Comparison of ENCODE assay signal across 16 cellular contexts in genomic region chr12:118342115-118342514, GRCh38.
"Had no signal": no experiment of that assay in that cellular context is flagged by ENCODE, and none has a peak within 500 bp of the region (broad histone marks: within the 10 kb centered on the region; RNA-seq: fewer than 3 reads in every experiment).

No MANE protein-coding gene starts in this region.

- H3K36me3 ChIP-seq: tibial nerve had no signal

- H3K27me3 Mint-ChIP-seq: activated B cell treated with CpG ODN at 0.5 μM for 24 hours; activated CD4-positive, alpha-beta memory T cell treated with anti-CD3 and anti-CD28 coated beads for 36 hours; activated T-helper 17 cell treated with anti-CD3 and anti-CD28 coated beads, Interleukin-2, amount 50 U/mL, for 72 hours; stimulated activated naive CD8-positive, alpha-beta T cell treated with anti-CD3 and anti-CD28 coated beads, Interleukin-15, Interleukin-2, amounts not matched to agents 100 ng/mL and 50 ng/mL, for 24 hours had no signal

- H3K4me3 Mint-ChIP-seq: activated B cell treated with CpG ODN at 0.5 μM for 24 hours; activated CD4-positive, alpha-beta memory T cell treated with anti-CD3 and anti-CD28 coated beads for 36 hours; activated T-helper 17 cell treated with anti-CD3 and anti-CD28 coated beads, Interleukin-2, amount 50 U/mL, for 72 hours; nephron; stimulated activated naive CD8-positive, alpha-beta T cell treated with anti-CD3 and anti-CD28 coated beads, Interleukin-15, Interleukin-2, amounts not matched to agents 100 ng/mL and 50 ng/mL, for 24 hours had no signal

- DNase-seq: activated B cell treated with CpG ODN at 0.5 μM for 24 hours; activated CD4-positive, alpha-beta memory T cell treated with anti-CD3 and anti-CD28 coated beads for 36 hours; activated CD4-positive, alpha-beta T cell treated with anti-CD3 and anti-CD28 coated beads for 4 hours; activated naive CD4-positive, alpha-beta T cell treated with Interleukin-2 at 50 U/mL for 16 hours; activated T-cell treated with anti-CD3 and anti-CD28 coated beads for 4 hours; body of pancreas; dorsolateral prefrontal cortex; mesendoderm; nucleus accumbens; posterior cingulate gyrus; retina had no signal

- FAIRE-seq: urothelium cell line had no signal

- H3K4me3 ChIP-seq: body of pancreas, dorsolateral prefrontal cortex, tibial nerve had no signal

- H3K27me3 ChIP-seq: body of pancreas, dorsolateral prefrontal cortex, tibial nerve had no signal

- H3K4me1 Mint-ChIP-seq: nephron had no signal

- H3K27ac Mint-ChIP-seq: activated B cell treated with CpG ODN at 0.5 μM for 24 hours; activated CD4-positive, alpha-beta memory T cell treated with anti-CD3 and anti-CD28 coated beads for 36 hours; activated T-helper 17 cell treated with anti-CD3 and anti-CD28 coated beads, Interleukin-2, amount 50 U/mL, for 72 hours; nephron; stimulated activated naive CD8-positive, alpha-beta T cell treated with anti-CD3 and anti-CD28 coated beads, Interleukin-15, Interleukin-2, amounts not matched to agents 100 ng/mL and 50 ng/mL, for 24 hours had no signal

- ATAC-seq: activated T-helper 17 cell treated with anti-CD3 and anti-CD28 coated beads, Interleukin-2, amount 50 U/mL, for 72 hours; body of pancreas had no signal

- H3K9me3 ChIP-seq: body of pancreas, tibial nerve had no signal

- H3K27ac ChIP-seq: body of pancreas, dorsolateral prefrontal cortex, tibial nerve had no signal
